ENCODE assay signal across 8 cellular contexts in the genomic region with DNA sequence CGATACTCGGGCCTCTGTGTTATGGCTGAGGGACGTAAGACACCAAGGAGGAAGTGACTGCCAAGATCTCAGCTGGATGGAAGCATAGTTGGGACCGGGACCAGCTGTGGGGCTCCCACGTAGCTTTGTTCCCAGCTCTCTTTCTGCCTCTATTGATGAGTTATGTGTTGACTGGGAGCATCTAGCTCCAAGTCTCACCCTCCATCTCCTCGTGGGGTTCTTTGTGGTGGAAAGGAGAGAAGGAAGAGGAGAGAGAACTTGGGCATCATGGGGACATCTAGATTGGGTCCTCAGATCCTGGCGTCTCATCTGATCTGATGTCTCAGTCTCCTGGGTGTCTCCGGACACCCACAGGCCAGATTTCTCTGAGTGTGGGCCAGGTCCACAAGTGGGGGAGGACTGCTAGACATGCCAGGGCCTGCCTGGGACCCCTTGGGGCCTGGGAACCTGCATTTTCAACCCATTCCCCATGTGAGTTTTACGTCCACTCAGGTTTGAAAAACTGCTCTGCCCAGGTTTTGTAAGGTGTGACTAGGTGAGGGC. TPM values are rescaled to one million over a fixed set of nuclear protein-coding genes. Genes with fewer than 3 reads are reported as not detected.
DNase-seq lines count a peak whose midpoint lies in the region; ATAC-seq lines count a peak whose summit lies in the region.

No MANE protein-coding gene starts in this region.

- no peak for ATAC-seq in activated T-cell treated with anti-CD3 and anti-CD28 coated beads, Interleukin-2, amount 50 U/mL, for 72 hours (replicated peaks in 1 of 2)
- ATAC-seq in stimulated activated effector memory CD8-positive, alpha-beta T cell treated with anti-CD3 and anti-CD28 coated beads, Interleukin-12 subunit alpha, Interleukin-12 subunit beta, amount 100 ng/mL, for 72 hours, result no peak
- ATAC-seq in GM18519 (IDR thresholded peaks at IDR 0.05; ENCODE audit: low FRiP score, unreplicated experiment), result no peak
- no peak for ATAC-seq in GM21786 (IDR thresholded peaks at IDR 0.05; ENCODE audit: unreplicated experiment)

- H3K9me3 Mint-ChIP-seq in activated T-cell treated with anti-CD3 and anti-CD28 coated beads, Interleukin-2, amount 50 U/mL, for 72 hours, result no peaks in the 10 kb centered on the region
- H3K9me3 Mint-ChIP-seq in activated CD4-positive, alpha-beta memory T cell treated with anti-CD3 and anti-CD28 coated beads for 36 hours, result no peaks in the 10 kb centered on the region
- H3K9me3 Mint-ChIP-seq in stimulated activated effector memory CD8-positive, alpha-beta T cell treated with anti-CD3 and anti-CD28 coated beads, Interleukin-12 subunit alpha, Interleukin-12 subunit beta, amount 100 ng/mL, for 72 hours, result no peaks in the 10 kb centered on the region

- H3K4me1 Mint-ChIP-seq in activated T-cell treated with anti-CD3 and anti-CD28 coated beads, Interleukin-2, amount 50 U/mL, for 72 hours (ENCODE audit: low read depth), result peaks cover 40% of the 10 kb centered on the region
- H3K4me1 Mint-ChIP-seq in activated CD4-positive, alpha-beta memory T cell treated with anti-CD3 and anti-CD28 coated beads for 36 hours (ENCODE audit: low read depth), result peaks cover 29% of the 10 kb centered on the region
- peaks cover 26% of the 10 kb centered on the region for H3K4me1 Mint-ChIP-seq in stimulated activated effector memory CD8-positive, alpha-beta T cell treated with anti-CD3 and anti-CD28 coated beads, Interleukin-12 subunit alpha, Interleukin-12 subunit beta, amount 100 ng/mL, for 72 hours

- H3K4me3 Mint-ChIP-seq in activated T-cell treated with anti-CD3 and anti-CD28 coated beads, Interleukin-2, amount 50 U/mL, for 72 hours, result peak overlapping the region; percentile 98
- H3K4me3 Mint-ChIP-seq in activated CD4-positive, alpha-beta memory T cell treated with anti-CD3 and anti-CD28 coated beads for 36 hours, result peak overlapping the region; percentile 99
- peak overlapping the region; percentile 98 for H3K4me3 Mint-ChIP-seq in stimulated activated effector memory CD8-positive, alpha-beta T cell treated with anti-CD3 and anti-CD28 coated beads, Interleukin-12 subunit alpha, Interleukin-12 subunit beta, amount 100 ng/mL, for 72 hours

- intact Hi-C loops in activated CD4-positive, alpha-beta memory T cell treated with anti-CD3 and anti-CD28 coated beads for 36 hours (cut with micrococcal nuclease), result loop anchor here (2.0 kb wide), 2 partner anchors 141 to 211 kb away; a partner anchor contains a TSS

- H3K27ac Mint-ChIP-seq in activated T-cell treated with anti-CD3 and anti-CD28 coated beads, Interleukin-2, amount 50 U/mL, for 72 hours, result peak overlapping the region; percentile 96
- H3K27ac Mint-ChIP-seq in activated CD4-positive, alpha-beta memory T cell treated with anti-CD3 and anti-CD28 coated beads for 36 hours, result peak overlapping the region; percentile 95
- peak overlapping the region; percentile 97 for H3K27ac Mint-ChIP-seq in stimulated activated effector memory CD8-positive, alpha-beta T cell treated with anti-CD3 and anti-CD28 coated beads, Interleukin-12 subunit alpha, Interleukin-12 subunit beta, amount 100 ng/mL, for 72 hours

- POLR2A ChIA-PET in activated CD4-positive, alpha-beta memory T cell treated with anti-CD3 and anti-CD28 coated beads for 36 hours (lab: Charles Lee), result interaction anchor here (2.5 kb wide), 1 partner anchor 9 kb away, joined by 18 read pairs; no protein-coding TSS in a partner anchor

- no peaks in the 10 kb centered on the region for H3K27me3 Mint-ChIP-seq in activated T-cell treated with anti-CD3 and anti-CD28 coated beads, Interleukin-2, amount 50 U/mL, for 72 hours (ENCODE audit: low read depth)
- H3K27me3 Mint-ChIP-seq in activated CD4-positive, alpha-beta memory T cell treated with anti-CD3 and anti-CD28 coated beads for 36 hours, result no peaks in the 10 kb centered on the region

- peaks cover 4 to 11% of the 10 kb centered on the region in 2 donors for H3K36me3 Mint-ChIP-seq in activated T-cell treated with anti-CD3 and anti-CD28 coated beads, Interleukin-2, amount 50 U/mL, for 72 hours (ENCODE audit: insufficient read depth in 2 of 2)
- peaks cover 7% of the 10 kb centered on the region for H3K36me3 Mint-ChIP-seq in activated CD4-positive, alpha-beta memory T cell treated with anti-CD3 and anti-CD28 coated beads for 36 hours
- H3K36me3 Mint-ChIP-seq in stimulated activated effector memory CD8-positive, alpha-beta T cell treated with anti-CD3 and anti-CD28 coated beads, Interleukin-12 subunit alpha, Interleukin-12 subunit beta, amount 100 ng/mL, for 72 hours, result peaks cover 39% of the 10 kb centered on the region

- no peak for DNase-seq in activated T-cell treated with anti-CD3 and anti-CD28 coated beads, Interleukin-2, amount 50 U/mL, for 72 hours
- DNase-seq in activated T-cell treated with anti-CD3 and anti-CD28 coated beads for 4 hours (no peak), hepatic stellate cell (ENCODE audit: low spot score) (peak; percentile 43), DMS79 treated with DMSO at 0.1 percent for 48 hours (lab: John Stamatoyannopoulos, UW) (no peak)
- no peak for DNase-seq in activated CD4-positive, alpha-beta memory T cell treated with anti-CD3 and anti-CD28 coated beads for 36 hours
- no peak for DNase-seq in stimulated activated effector memory CD8-positive, alpha-beta T cell treated with anti-CD3 and anti-CD28 coated beads, Interleukin-12 subunit alpha, Interleukin-12 subunit beta, amount 100 ng/mL, for 72 hours (ENCODE audit: low spot score in 2 of 2)

- CTCF ChIA-PET in activated CD4-positive, alpha-beta memory T cell treated with anti-CD3 and anti-CD28 coated beads for 36 hours (lab: Charles Lee), result interaction anchor here (2.1 to 4.2 kb wide), 4 partner anchors 10 to 118 kb away, joined by 11 to 50 read pairs (median 28); a partner anchor contains a TSS

RNA-seq across cellular contexts. Expression of a gene that starts 1.1 kb away (rescaled TPM):
- total RNA-seq in activated T-cell treated with anti-CD3 and anti-CD28 coated beads, Interleukin-2, amount 50 U/mL, for 72 hours, result 100 to 1,000 TPM; 107 to 116 TPM
- 10 to 100 TPM; 72.7 to 73.2 TPM for total RNA-seq in activated CD4-positive, alpha-beta memory T cell treated with anti-CD3 and anti-CD28 coated beads for 36 hours

RNA-seq across cellular contexts. Expression of a gene that starts 11.0 kb away (rescaled TPM):
- 10 to 100 TPM; 17.2 to 18.4 TPM for total RNA-seq in activated T-cell treated with anti-CD3 and anti-CD28 coated beads, Interleukin-2, amount 50 U/mL, for 72 hours
- 10 to 100 TPM; 13.4 to 13.5 TPM for total RNA-seq in activated CD4-positive, alpha-beta memory T cell treated with anti-CD3 and anti-CD28 coated beads for 36 hours
